8 cellular contexts compared by ENCODE assay signal in genomic region chr1:205983925-205984725, GRCh38. TPM values are rescaled to one million over a fixed set of nuclear protein-coding genes. Genes with fewer than 3 reads are reported as not detected.
A peak's percentile ranks its signal among the peaks of the same experiment; 100 is the strongest.
DNase-seq lines count a peak whose midpoint lies in the region; ATAC-seq, FAIRE-seq and TF ChIP-seq lines count a peak whose summit lies in the region.

No MANE protein-coding gene starts in this region.

- no peak overlapping the region for H2BK12ac ChIP-seq in mesenchymal stem cell (ENCODE audit: low read length in 2 of 2)

- no peak overlapping the region for H3K4me3 ChIP-seq in endothelial cell of umbilical vein (replicated peaks in 1 of 3; ENCODE audit: insufficient read depth in 1 of 3, low read depth in 1 of 3, low read length in 3 of 3)
- no peak overlapping the region for H3K4me3 ChIP-seq in mesenchymal stem cell (ENCODE audit: insufficient read depth in 1 of 2, low read depth in 1 of 2, low read length in 2 of 2)
- H3K4me3 ChIP-seq in vagina = no peak overlapping the region

- dilution Hi-C loops in endothelial cell of umbilical vein (cut with MboI; ENCODE audit: extremely low pct_ligation_motif_present, low sequenced_read_pairs) = loop anchor here (25.0 kb wide), 1 partner anchor 128 kb away; the partner anchor contains the start of gene AVPR1B

- H2BK15ac ChIP-seq in mesenchymal stem cell (ENCODE audit: low read depth, poor library complexity, severe bottlenecking) = no peak overlapping the region

- peak overlapping the region; percentile 10 for H2AK5ac ChIP-seq in mesenchymal stem cell (ENCODE audit: low read length, severe bottlenecking)

- H4K8ac ChIP-seq in mesenchymal stem cell (ENCODE audit: low read length) = no peak overlapping the region

- ATAC-seq in HG03354 (IDR thresholded peaks at IDR 0.05; ENCODE audit: poor library complexity, severe bottlenecking, unreplicated experiment) = peak; percentile 55

- no peaks in the 10 kb centered on the region for H3K79me1 ChIP-seq in mesenchymal stem cell (replicated peaks; ENCODE audit: low read length, poor library complexity, severe bottlenecking)

- H2BK120ac ChIP-seq in mesenchymal stem cell (ENCODE audit: low read depth, low read length) = no peak overlapping the region

- H4K20me1 ChIP-seq in endothelial cell of umbilical vein (replicated peaks; ENCODE audit: control insufficient read depth, extremely low read depth, insufficient read depth, low read length) = no peaks in the 10 kb centered on the region

- TF ChIP-seq CTCF in endothelial cell of umbilical vein (IDR thresholded peaks at IDR 0.05; ENCODE audit: extremely low read depth in 1 of 2, insufficient read depth in 1 of 2, low read depth in 1 of 2, low read length in 2 of 2) (peak; percentile 84 to 96), vagina (IDR thresholded peaks at IDR 0.05) (peak; percentile 24 to 53 (median 44))

- POLR2A ChIA-PET in endothelial cell of umbilical vein (lab: Charles Lee) = no interaction called here

- H2BK5ac ChIP-seq in mesenchymal stem cell (ENCODE audit: low read depth, low read length, poor library complexity, severe bottlenecking) = no peak overlapping the region

- DNase-seq in NCI-H1436 (lab: John Stamatoyannopoulos, UW) (peak; percentile 68), NCI-H1436 treated with DMSO at 0.1 percent for 48 hours (lab: John Stamatoyannopoulos, UW) (no peak), SK-MEL-5 (ENCODE audit: low read depth, low spot score) (peak; percentile 78), endothelial cell of umbilical vein (ENCODE audit: low read depth, low spot score) (peak; percentile 57), mesenchymal stem cell (peak; percentile 64), vagina (ENCODE audit: extremely low spot score in 2 of 2) (no peak), GF-D8 (lab: John Stamatoyannopoulos, UW) (no peak)

- no peaks in the 10 kb centered on the region for H3K27me3 ChIP-seq in endothelial cell of umbilical vein (ENCODE audit: control insufficient read depth in 2 of 2, insufficient read depth in 2 of 2, low read length in 2 of 2)
- no peaks in the 10 kb centered on the region for H3K27me3 ChIP-seq in mesenchymal stem cell (ENCODE audit: control insufficient read depth in 1 of 2, insufficient read depth in 1 of 2, low read length in 2 of 2)
- no peaks in the 10 kb centered on the region for H3K27me3 ChIP-seq in vagina

- TF ChIP-seq POLR2A in endothelial cell of umbilical vein (IDR thresholded peaks at IDR 0.05; ENCODE audit: low read depth, low read length) (no peak), vagina (IDR thresholded peaks at IDR 0.05) (no peak)

- H3K36me3 ChIP-seq in endothelial cell of umbilical vein (ENCODE audit: control insufficient read depth in 2 of 2, extremely low read depth in 1 of 2, insufficient read depth in 2 of 2, low read length in 2 of 2) (no peaks in the 10 kb centered on the region), mesenchymal stem cell (ENCODE audit: control insufficient read depth in 1 of 2, insufficient read depth in 2 of 2, low read depth in 1 of 2, low read length in 2 of 2) (peaks cover 0 to 21% of the 10 kb centered on the region in 2 experiments), vagina (no peaks in the 10 kb centered on the region)

- no TSS peak for BruUV-seq in endothelial cell of umbilical vein (replicated peaks; lab: Mats Ljungman, UMichigan)

- FAIRE-seq in endothelial cell of umbilical vein (lab: Jason Lieb, UNC) = no peak

- CTCF ChIA-PET in endothelial cell of umbilical vein (lab: Charles Lee) = interaction anchor here (0.7 to 12.0 kb wide), 22 partner anchors 13 to 192 kb away, joined by 3 to 1606 read pairs (median 5); partner anchors contain the start of gene RAB7B

- no peak overlapping the region for H3K23ac ChIP-seq in mesenchymal stem cell (ENCODE audit: low read length in 2 of 2)

- H3K9ac ChIP-seq in endothelial cell of umbilical vein (replicated peaks; ENCODE audit: extremely low read depth, insufficient read depth, low read length) (no peak overlapping the region), mesenchymal stem cell (ENCODE audit: low read length) (no peak overlapping the region)

- H3K18ac ChIP-seq in mesenchymal stem cell (ENCODE audit: low read depth in 1 of 2, low read length in 2 of 2) = no peak overlapping the region

- H3K27ac ChIP-seq in endothelial cell of umbilical vein (ENCODE audit: insufficient read depth, low read depth, low read length) (no peak overlapping the region), mesenchymal stem cell (ENCODE audit: low read length, poor library complexity, severe bottlenecking) (no peak overlapping the region), vagina (peak overlapping the region; percentile 19)

- H3K4me2 ChIP-seq in endothelial cell of umbilical vein (ENCODE audit: insufficient read depth, low read length) (no peak overlapping the region), mesenchymal stem cell (ENCODE audit: low read length, poor library complexity, severe bottlenecking) (no peak overlapping the region)

- H4K91ac ChIP-seq in mesenchymal stem cell (ENCODE audit: low read length) = no peak overlapping the region

- H3K14ac ChIP-seq in mesenchymal stem cell (ENCODE audit: low read length in 2 of 2) = no peak overlapping the region

- H3K4me1 ChIP-seq in endothelial cell of umbilical vein (ENCODE audit: control insufficient read depth, extremely low read depth, insufficient read depth, low read length) (peaks cover 30% of the 10 kb centered on the region), mesenchymal stem cell (ENCODE audit: control insufficient read depth, insufficient read depth, low read depth, low read length) (peaks cover 13% of the 10 kb centered on the region), vagina (peaks cover 13% of the 10 kb centered on the region)

- WGBS in mesenchymal stem cell = 40% methylated on average over 13 of the region's 14 CpGs

- H3K9me3 ChIP-seq in endothelial cell of umbilical vein (replicated peaks; ENCODE audit: control insufficient read depth, insufficient read depth, low read length) (no peaks in the 10 kb centered on the region), mesenchymal stem cell (ENCODE audit: control insufficient read depth, low read length) (no peaks in the 10 kb centered on the region), vagina (no peaks in the 10 kb centered on the region)

- H3K9me1 ChIP-seq in endothelial cell of umbilical vein (replicated peaks; ENCODE audit: control insufficient read depth, extremely low read depth, insufficient read depth, low read length) = no peaks in the 10 kb centered on the region

- H2AFZ ChIP-seq in endothelial cell of umbilical vein (ENCODE audit: low read depth, low read length) (no peak overlapping the region), mesenchymal stem cell (ENCODE audit: low read depth, low read length) (no peak overlapping the region)

- no peak overlapping the region for H3K4ac ChIP-seq in mesenchymal stem cell (ENCODE audit: low read depth in 1 of 2, low read length in 2 of 2)

- in situ Hi-C loops in SK-MEL-5 (cut with HindIII; ENCODE audit: low pct_unique_long_range_greater_than_20kb, low sequenced_read_pairs) = no loop called here

- intact Hi-C loops in endothelial cell of umbilical vein (cut with micrococcal nuclease) = loop anchor here (1.0 kb wide), 2 partner anchors 46 to 122 kb away; no protein-coding TSS in a partner anchor
- intact Hi-C loops in vagina (cut with DNase I) = loop anchor here (10.0 kb wide), 1 partner anchor 121 kb away; no protein-coding TSS in a partner anchor

- H3K79me2 ChIP-seq in endothelial cell of umbilical vein (ENCODE audit: control insufficient read depth, insufficient read depth, low read length) = no peaks in the 10 kb centered on the region

RNA-seq across cellular contexts. Expression of gene RAB7B, which starts 19.1 kb away (rescaled TPM):
- 2.6 and 3.4 TPM in 2 replicates for total RNA-seq in SK-MEL-5 (2014; rRNA removed; shearing (Covaris generic))
- polyA plus RNA-seq in SK-MEL-5 (2015; cell fraction: cytosol; rRNA removed) = 4.0 and 8.9 TPM in 2 replicates
- polyA plus RNA-seq in SK-MEL-5 (2015; cell fraction: nucleus; rRNA removed) = 2.1 and 4.6 TPM in 2 replicates
- not detected in 2 replicates for total RNA-seq in endothelial cell of umbilical vein
- polyA plus RNA-seq in endothelial cell of umbilical vein = 0.15 and 0.51 TPM in 2 replicates
- 0.08 and 0.09 TPM in 2 replicates for polyA plus RNA-seq in endothelial cell of umbilical vein (2011; cell fraction: cytosol; rRNA removed)
- polyA plus RNA-seq in endothelial cell of umbilical vein (2011; cell fraction: nucleus; rRNA removed) = 0.16 and 0.31 TPM in 2 replicates
- 0.16 TPM in 1 of 2 replicates, not detected in the other for polyA plus RNA-seq in endothelial cell of umbilical vein (2012)
- polyA minus RNA-seq in endothelial cell of umbilical vein = 0.19 TPM in 1 of 2 replicates, not detected in the other
- not detected for polyA minus RNA-seq in endothelial cell of umbilical vein (2011; cell fraction: cytosol; rRNA and poly(A)+ RNA removed)
- not detected in 2 replicates for polyA minus RNA-seq in endothelial cell of umbilical vein (2011; cell fraction: nucleus; rRNA and poly(A)+ RNA removed)
- polyA plus RNA-seq in mesenchymal stem cell (2013, experiment 1 of 2) = 2.5 TPM
- polyA plus RNA-seq in mesenchymal stem cell (2013, experiment 2 of 2) = 2.5 TPM
- total RNA-seq in vagina = 6.1 TPM

RNA-seq across cellular contexts. Expression of gene CTSE, which starts 39.6 kb away (rescaled TPM):
- total RNA-seq in SK-MEL-5 (2014; rRNA removed; shearing (Covaris generic)) = 0.19 TPM in 1 of 2 replicates, not detected in the other
- polyA plus RNA-seq in SK-MEL-5 (2015; cell fraction: cytosol; rRNA removed) = 0.18 and 0.32 TPM in 2 replicates
- polyA plus RNA-seq in SK-MEL-5 (2015; cell fraction: nucleus; rRNA removed) = not detected in 2 replicates
- not detected in 2 replicates for total RNA-seq in endothelial cell of umbilical vein
- polyA plus RNA-seq in endothelial cell of umbilical vein = 0.11 and 0.17 TPM in 2 replicates
- 0.07 and 0.08 TPM in 2 replicates for polyA plus RNA-seq in endothelial cell of umbilical vein (2011; cell fraction: cytosol; rRNA removed)
- polyA plus RNA-seq in endothelial cell of umbilical vein (2011; cell fraction: nucleus; rRNA removed) = not detected in 2 replicates
- 0.11 TPM in 1 of 2 replicates, not detected in the other for polyA plus RNA-seq in endothelial cell of umbilical vein (2012)
- not detected in 2 replicates for polyA minus RNA-seq in endothelial cell of umbilical vein
- not detected for polyA minus RNA-seq in endothelial cell of umbilical vein (2011; cell fraction: cytosol; rRNA and poly(A)+ RNA removed)
- not detected in 2 replicates for polyA minus RNA-seq in endothelial cell of umbilical vein (2011; cell fraction: nucleus; rRNA and poly(A)+ RNA removed)
- not detected for polyA plus RNA-seq in mesenchymal stem cell (2013, experiment 1 of 2)
- not detected for polyA plus RNA-seq in mesenchymal stem cell (2013, experiment 2 of 2)
- not detected for total RNA-seq in vagina

RNA-seq across cellular contexts. Expression of gene SLC26A9, which starts 40.9 kb away (rescaled TPM):
- total RNA-seq in SK-MEL-5 (2014; rRNA removed; shearing (Covaris generic)) = not detected in 2 replicates
- polyA plus RNA-seq in SK-MEL-5 (2015; cell fraction: cytosol; rRNA removed) = not detected in 2 replicates
- not detected in 2 replicates for polyA plus RNA-seq in SK-MEL-5 (2015; cell fraction: nucleus; rRNA removed)
- total RNA-seq in endothelial cell of umbilical vein (0.12 and 0.20 TPM in 2 replicates), vagina (0.74 TPM)
- 0.08 and 0.10 TPM in 2 replicates for polyA plus RNA-seq in endothelial cell of umbilical vein
- polyA plus RNA-seq in endothelial cell of umbilical vein (2011; cell fraction: cytosol; rRNA removed) = 0.06 and 0.10 TPM in 2 replicates
- polyA plus RNA-seq in endothelial cell of umbilical vein (2011; cell fraction: nucleus; rRNA removed) = 0.56 and 0.97 TPM in 2 replicates
- polyA plus RNA-seq in endothelial cell of umbilical vein (2012) = 0.14 and 0.28 TPM in 2 replicates
- polyA minus RNA-seq in endothelial cell of umbilical vein = 1.3 TPM in 1 of 2 replicates, not detected in the other
- not detected for polyA minus RNA-seq in endothelial cell of umbilical vein (2011; cell fraction: cytosol; rRNA and poly(A)+ RNA removed)
- not detected in 2 replicates for polyA minus RNA-seq in endothelial cell of umbilical vein (2011; cell fraction: nucleus; rRNA and poly(A)+ RNA removed)
- not detected for polyA plus RNA-seq in mesenchymal stem cell (2013, experiment 1 of 2)
- not detected for polyA plus RNA-seq in mesenchymal stem cell (2013, experiment 2 of 2)

Comparison
In these comparisons a context has a peak if more than half of its experiments do, and no peak if none do; other contexts are left out.
1. DNase-seq: peak in NCI-H1436 (single experiment), SK-MEL-5 (single experiment), endothelial cell of umbilical vein (single experiment) and mesenchymal stem cell (single experiment); none in NCI-H1436 treated with DMSO at 0.1 percent for 48 hours (single experiment), vagina (0 of 2) and GF-D8 (single experiment).